In the genomic region with DNA sequence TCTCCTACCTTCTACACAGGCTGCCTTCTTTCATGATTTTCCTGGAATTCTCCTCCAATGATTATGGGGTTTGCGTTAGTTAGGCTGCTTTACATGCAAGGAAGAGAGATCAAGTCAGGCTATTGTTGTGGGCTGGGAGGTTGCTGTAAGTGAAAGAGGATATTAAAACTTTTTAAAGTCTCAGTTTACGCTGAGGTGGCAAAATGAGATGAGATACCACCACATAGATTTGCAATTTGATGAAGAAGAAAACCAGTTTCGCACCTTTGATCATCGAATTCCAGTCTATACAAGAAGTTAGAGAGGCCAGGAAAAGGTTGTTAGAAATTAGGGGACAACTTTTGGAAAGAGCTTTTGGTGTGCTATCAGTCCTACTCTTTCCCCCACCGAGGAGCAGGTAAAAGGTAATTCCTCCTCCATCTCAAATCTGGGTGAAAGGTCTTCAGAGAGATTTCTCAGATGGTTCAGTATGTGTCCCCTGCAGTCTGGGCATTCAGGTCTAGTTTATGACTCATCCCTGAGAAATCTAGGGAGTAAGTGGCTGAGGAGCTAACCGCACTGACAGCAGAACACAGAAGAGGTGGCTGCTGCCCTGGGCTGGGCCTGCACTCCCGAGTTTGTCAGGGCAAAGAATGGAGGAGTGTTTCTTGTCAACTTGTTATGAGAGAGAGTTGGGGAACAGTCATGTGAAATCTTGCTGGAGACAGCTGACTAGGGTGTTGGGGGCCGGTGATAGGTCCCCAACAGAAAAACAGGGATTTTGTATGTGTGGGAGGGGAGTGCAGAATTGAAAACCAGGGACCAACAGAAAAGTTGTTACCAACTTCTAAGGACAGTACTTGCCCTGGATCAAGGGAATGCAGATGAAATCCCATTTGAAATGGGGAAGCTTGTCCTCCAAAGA, we compare ENCODE assay signal across 13 cellular contexts.
DNase-seq lines count a peak whose midpoint lies in the region; ATAC-seq and TF ChIP-seq lines count a peak whose summit lies in the region.
"Had no signal": no experiment of that assay in that cellular context is flagged by ENCODE, and none has a peak within 500 bp of the region (broad histone marks: within the 10 kb centered on the region; RNA-seq: fewer than 3 reads in every experiment).

No MANE protein-coding gene starts in this region.

- H3K4me3 ChIP-seq in AG09309 (ENCODE audit: control insufficient read depth, low read depth, low read length) (no peak overlapping the region), HUES6 (ENCODE audit: low read depth, low read length) (no peak overlapping the region), brain microvascular endothelial cell (ENCODE audit: low read depth, low read length) (no peak overlapping the region)

- H3K27ac ChIP-seq in HUES6 (ENCODE audit: low read depth, low read length) (0 out of 2 replicates have a peak overlapping the region, but pooled peaks have one; percentile 0), brain microvascular endothelial cell (no peak overlapping the region)

- no peaks in the 10 kb centered on the region for H3K27me3 ChIP-seq in HUES6 (ENCODE audit: control insufficient read depth, insufficient read depth, low read length)
- no peaks in the 10 kb centered on the region for H3K27me3 ChIP-seq in brain microvascular endothelial cell (replicated peaks)

- H3K4me1 ChIP-seq in HUES6 (ENCODE audit: control insufficient read depth, insufficient read depth, low read length): peaks cover 38% of the 10 kb centered on the region

- in situ Hi-C loops in brain microvascular endothelial cell (cut with HindIII; ENCODE audit: low pct_ligation_motif_present, low sequenced_read_pairs): no loop called here

- peak; percentile 32 for DNase-seq in AG09309 (ENCODE audit: low read depth)
- peak; percentile 72 for DNase-seq in brain microvascular endothelial cell
- peak; percentile 87 for DNase-seq in kidney glomerular epithelial cell (lab: John Stamatoyannopoulos, UW)
- DNase-seq in NCI-H2171 (lab: John Stamatoyannopoulos, UW): no peak
- DNase-seq: CD4-positive, CD25-positive, alpha-beta regulatory T cell; effector memory CD8-positive, alpha-beta T cell; H7; NCI-H524; stimulated activated CD4-positive, alpha-beta T cell treated with anti-CD3 and anti-CD28 coated beads, Interleukin-15, amount 100 ng/mL, for 24 hours had no signal

- H3K36me3 ChIP-seq in HUES6 (ENCODE audit: control insufficient read depth, insufficient read depth, low read length) (no peaks in the 10 kb centered on the region), brain microvascular endothelial cell (replicated peaks) (no peaks in the 10 kb centered on the region)

- H3K9me3 ChIP-seq in HUES6 (ENCODE audit: control insufficient read depth, insufficient read depth, low read depth, low read length): no peaks in the 10 kb centered on the region

- no peak overlapping the region for H3K9ac ChIP-seq in HUES6 (ENCODE audit: low read length)

- ATAC-seq in HG02885 (IDR thresholded peaks at IDR 0.05; ENCODE audit: poor library complexity, unreplicated experiment): no peak
- no peak for ATAC-seq in HG02759 (IDR thresholded peaks at IDR 0.05; ENCODE audit: unreplicated experiment)
- no peak for ATAC-seq in HG02840 (IDR thresholded peaks at IDR 0.05; ENCODE audit: low FRiP score, unreplicated experiment)
- ATAC-seq: effector memory CD8-positive, alpha-beta T cell had no signal

- TF ChIP-seq CTCF in AG09309 (IDR thresholded peaks at IDR 0.05; ENCODE audit: control insufficient read depth, insufficient read depth, low read depth, low read length, missing control alignments) (no peak), brain microvascular endothelial cell (IDR thresholded peaks at IDR 0.05; ENCODE audit: low read depth, low read length, missing control alignments) (no peak)
